Comparison of ENCODE assay signal across 8 cellular contexts in genomic region chr5:79514391-79515105, GRCh38. TPM values are rescaled to one million over a fixed set of nuclear protein-coding genes. Genes with fewer than 3 reads are reported as not detected.
A peak's percentile ranks its signal among the peaks of the same experiment; 100 is the strongest.
DNase-seq lines count a peak whose midpoint lies in the region; ATAC-seq and TF ChIP-seq lines count a peak whose summit lies in the region.

No MANE protein-coding gene starts in this region.

- no peaks in the 10 kb centered on the region for H3K9me3 Mint-ChIP-seq in progenitor cell of endocrine pancreas (ENCODE audit: low read depth)

- peak overlapping the region; percentile 99 for H3K27ac ChIP-seq in urinary bladder (ENCODE audit: low read depth)

- no peak for TF ChIP-seq CTCF in GM13977 (IDR thresholded peaks at IDR 0.05; ENCODE audit: extremely low read depth, insufficient read depth, missing control alignments)
- no peak for TF ChIP-seq CTCF in progenitor cell of endocrine pancreas (IDR thresholded peaks at IDR 0.05; ENCODE audit: unreplicated experiment)

- ATAC-seq in HG02852 (IDR thresholded peaks at IDR 0.05; ENCODE audit: unreplicated experiment), result peak; percentile 80
- peak; percentile 86 for ATAC-seq in left ventricle myocardium superior

- no peaks in the 10 kb centered on the region for H3K4me1 ChIP-seq in urinary bladder (ENCODE audit: insufficient read depth)

- H3K27me3 Mint-ChIP-seq in progenitor cell of endocrine pancreas, result no peaks in the 10 kb centered on the region

- H3K4me3 ChIP-seq in urinary bladder (ENCODE audit: low read depth, low read length), result peak overlapping the region; percentile 74

- H3K27ac Mint-ChIP-seq in progenitor cell of endocrine pancreas, result peak overlapping the region; percentile 100

- no peaks in the 10 kb centered on the region for H3K36me3 ChIP-seq in urinary bladder (ENCODE audit: insufficient read depth)

- intact Hi-C loops in left ventricle myocardium superior (cut with micrococcal nuclease), result no loop called here

- H3K4me3 Mint-ChIP-seq in progenitor cell of endocrine pancreas (ENCODE audit: low read depth), result peak overlapping the region; percentile 97

- DNase-seq in GM13977 (ENCODE audit: low spot score) (peak; percentile 89), NCI-H1436 treated with DMSO at 0.1 percent for 48 hours (lab: John Stamatoyannopoulos, UW) (peak; percentile 67), T-helper 1 cell (peak; percentile 76 to 94 (median 85)), amygdala (lab: John Stamatoyannopoulos, UW) (peak; percentile 10 to 95 (median 81)), left ventricle myocardium superior (peak; percentile 93), progenitor cell of endocrine pancreas (ENCODE audit: low spot score, unreplicated experiment) (peak; percentile 88)

- H3K36me3 Mint-ChIP-seq in progenitor cell of endocrine pancreas (ENCODE audit: insufficient read depth), result no peaks in the 10 kb centered on the region

- in situ Hi-C loops in GM13977 (cut with MboI; ENCODE audit: low pct_unique_long_range_greater_than_20kb, low sequenced_read_pairs, unreplicated experiment), result no loop called here

- WGBS in urinary bladder, result 2% methylated on average over 38 of the region's 38 CpGs

- H3K4me1 Mint-ChIP-seq in progenitor cell of endocrine pancreas (ENCODE audit: low read depth), result peaks cover 37% of the 10 kb centered on the region

RNA-seq across cellular contexts. Expression of gene HOMER1, which starts 0.6 kb away (rescaled TPM):
- total RNA-seq in left ventricle myocardium superior (59.5 TPM), progenitor cell of endocrine pancreas (22.3 and 29.3 TPM in 2 replicates), urinary bladder (20.5 TPM)
- 2.0 TPM for polyA plus RNA-seq in urinary bladder

Comparison
In these comparisons a context has a peak if more than half of its experiments do, and no peak if none do; other contexts are left out.
1. Peak in every context shown above with its lines: DNase-seq, ATAC-seq, H3K4me3 ChIP-seq and H3K27ac ChIP-seq.